8 cellular contexts compared by ENCODE assay signal in the genomic region with DNA sequence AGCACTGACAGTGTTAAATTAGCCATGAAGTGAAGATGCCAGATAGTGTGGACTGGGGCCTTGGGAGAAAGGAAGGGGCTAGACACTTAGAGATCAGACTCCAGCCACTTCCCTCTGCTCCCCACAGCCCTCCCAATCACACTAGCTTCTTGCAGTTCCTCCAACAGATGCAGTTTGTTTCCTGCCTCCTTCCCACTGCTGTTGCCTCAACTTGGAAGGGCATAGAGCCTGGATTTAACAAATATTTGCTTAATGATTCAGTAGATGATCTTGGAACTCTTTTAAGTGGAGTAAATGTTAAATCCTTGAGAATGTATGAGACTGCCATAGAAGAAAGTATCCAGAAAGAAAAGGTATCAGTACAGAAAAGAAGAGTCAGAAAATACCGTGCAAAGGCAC. TPM values are rescaled to one million over a fixed set of nuclear protein-coding genes. Genes with fewer than 3 reads are reported as not detected.
DNase-seq lines count a peak whose midpoint lies in the region; ATAC-seq and TF ChIP-seq lines count a peak whose summit lies in the region.

No MANE protein-coding gene starts in this region.

- TF ChIP-seq CTCF in fibroblast of the aortic adventitia (IDR thresholded peaks at IDR 0.05; ENCODE audit: insufficient read depth, low read length) (no peak), retinal pigment epithelial cell (conservative IDR thresholded peaks at IDR 0.05; ENCODE audit: low read depth, low read length) (no peak), GM20000 (IDR thresholded peaks at IDR 0.05; ENCODE audit: extremely low read depth, missing control alignments) (no peak)

- ATAC-seq in HG03135 (IDR thresholded peaks at IDR 0.05; ENCODE audit: unreplicated experiment): no peak
- ATAC-seq in GM19035 (IDR thresholded peaks at IDR 0.05; ENCODE audit: unreplicated experiment): no peak

- peak; percentile 69 for DNase-seq in GM03348 (ENCODE audit: low spot score)
- peak; percentile 9 for DNase-seq in SK-N-DZ (ENCODE audit: low spot score)
- peak; percentile 93 for DNase-seq in fibroblast of the aortic adventitia (ENCODE audit: low read depth)
- DNase-seq in retinal pigment epithelial cell (ENCODE audit: low read depth): no peak
- no peak for DNase-seq in GM20000 (ENCODE audit: low spot score)
- no peak for DNase-seq in NCI-H510A treated with DMSO at 0.1 percent for 48 hours (lab: John Stamatoyannopoulos, UW)

- H3K4me3 ChIP-seq in fibroblast of the aortic adventitia (ENCODE audit: low read depth, low read length) (peak overlapping the region; percentile 72), retinal pigment epithelial cell (ENCODE audit: low read length) (peak overlapping the region; percentile 88)

RNA-seq across cellular contexts. Expression of gene BZW1, which starts 1.5 kb away (rescaled TPM):
- 152 and 161 TPM in 2 replicates for polyA plus RNA-seq in SK-N-DZ (2014; cell fraction: cytosol; rRNA removed)
- polyA plus RNA-seq in SK-N-DZ (2014; cell fraction: nucleus; rRNA removed): 66.7 and 106 TPM in 2 replicates
- 931 and 1,135 TPM in 2 replicates for total RNA-seq in fibroblast of the aortic adventitia (ENCODE audit: low replicate concordance)

RNA-seq across cellular contexts. Expression of gene CLK1, which starts 54.2 kb away (rescaled TPM):
- 86.6 and 96.4 TPM in 2 replicates for polyA plus RNA-seq in SK-N-DZ (2014; cell fraction: cytosol; rRNA removed)
- polyA plus RNA-seq in SK-N-DZ (2014; cell fraction: nucleus; rRNA removed): 351 and 403 TPM in 2 replicates
- 59.8 and 175 TPM in 2 replicates for total RNA-seq in fibroblast of the aortic adventitia (ENCODE audit: low replicate concordance)

Comparison
In these comparisons a context has a peak if more than half of its experiments do, and no peak if none do; other contexts are left out.
1. DNase-seq: peak in GM03348 (single experiment), SK-N-DZ (single experiment) and fibroblast of the aortic adventitia (single experiment); none in retinal pigment epithelial cell (single experiment), GM20000 (single experiment) and NCI-H510A treated with DMSO at 0.1 percent for 48 hours (single experiment).